ENCODE assay signal across 17 cellular contexts in the genomic region with DNA sequence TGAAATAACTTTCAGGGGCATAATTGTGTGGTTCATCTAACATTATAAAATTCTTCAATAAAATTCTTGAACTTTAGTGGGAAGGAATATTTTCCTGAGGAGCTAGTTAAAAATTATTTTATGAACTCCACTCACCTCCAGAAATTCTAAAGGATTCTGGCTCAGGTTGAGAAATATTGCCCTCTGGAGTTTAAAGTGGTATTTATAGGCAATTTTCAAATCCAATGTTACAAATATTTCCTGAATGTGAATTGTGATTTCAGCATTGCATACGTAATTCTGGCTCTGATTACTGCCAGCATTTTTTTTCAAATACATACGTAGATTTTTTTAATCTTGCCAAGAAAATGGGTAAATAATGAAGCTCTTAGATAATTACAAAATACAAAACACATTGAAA.
DNase-seq lines count a peak whose midpoint lies in the region; ATAC-seq and TF ChIP-seq lines count a peak whose summit lies in the region.
"Had no signal": no experiment of that assay in that cellular context is flagged by ENCODE, and none has a peak within 500 bp of the region (broad histone marks: within the 10 kb centered on the region; RNA-seq: fewer than 3 reads in every experiment).

No MANE protein-coding gene starts in this region.

- H3K4me2 ChIP-seq in H9 (ENCODE audit: insufficient read depth, insufficient read length, low read length) = no peak overlapping the region

- no peak for ATAC-seq in GM18519 (IDR thresholded peaks at IDR 0.05; ENCODE audit: low FRiP score, unreplicated experiment)
- ATAC-seq: GM12878; stimulated activated naive CD8-positive, alpha-beta T cell treated with anti-CD3 and anti-CD28 coated beads, Interleukin-15, amount 100 ng/mL, for 72 hours had no signal

- no peak overlapping the region for H3K14ac ChIP-seq in H9 (ENCODE audit: insufficient read depth, low read length)

- peak; percentile 53 for TF ChIP-seq CTCF in H9 (conservative IDR thresholded peaks at IDR 0.05)
- TF ChIP-seq CTCF in neural crest cell (conservative IDR thresholded peaks at IDR 0.05) = peak; percentile 48
- TF ChIP-seq CTCF in suprapubic skin (IDR thresholded peaks at IDR 0.05) = no peak

- H2BK12ac ChIP-seq in H9 (ENCODE audit: insufficient read length, low read depth, low read length) = no peak overlapping the region

- no peak overlapping the region for H2BK5ac ChIP-seq in H9 (ENCODE audit: insufficient read length, low read length)

- no peaks in the 10 kb centered on the region for H3K23me2 ChIP-seq in H9 (ENCODE audit: insufficient read length, low read depth, low read length, poor library complexity, severe bottlenecking)

- no peak overlapping the region for H2BK20ac ChIP-seq in H9 (ENCODE audit: low read depth, low read length, poor library complexity, severe bottlenecking)

- H3K23ac ChIP-seq in H9 (ENCODE audit: insufficient read length, low read depth, low read length) = no peak overlapping the region

- H3K18ac ChIP-seq in H9 (ENCODE audit: insufficient read length, low read depth, low read length) = no peak overlapping the region

- no peak overlapping the region for H2BK120ac ChIP-seq in H9 (ENCODE audit: low read depth, low read length, poor library complexity, severe bottlenecking)

- H3K56ac ChIP-seq in H9 (ENCODE audit: insufficient read length, low read depth, low read length) = no peak overlapping the region

- H3T11ph ChIP-seq in H9 (ENCODE audit: low read length) = no peak overlapping the region

- no peak overlapping the region for H4K91ac ChIP-seq in H9 (ENCODE audit: insufficient read length, low read depth, low read length)

- no peak overlapping the region for H2AFZ ChIP-seq in H9 (ENCODE audit: low read length)

- no peaks in the 10 kb centered on the region for H3K27me3 ChIP-seq in H9 (ENCODE audit: insufficient read depth, low read length)
- no peaks in the 10 kb centered on the region for H3K27me3 ChIP-seq in suprapubic skin

- H3K27ac Mint-ChIP-seq in H9 (no peak overlapping the region), neural crest cell (ENCODE audit: unreplicated experiment) (no peak overlapping the region)
- H3K27ac Mint-ChIP-seq: activated naive CD8-positive, alpha-beta T cell; CD4-positive, alpha-beta T cell; immature natural killer cell; stimulated activated naive CD8-positive, alpha-beta T cell treated with anti-CD3 and anti-CD28 coated beads, Interleukin-15, amount 100 ng/mL, for 72 hours; T-helper 2 cell treated with Interferon-gamma antibody and Interleukin-4, amounts not matched to agents 5 μg/mL and 100 μg/mL, for 36 hours had no signal

- no peak overlapping the region for H2AK5ac ChIP-seq in H9 (ENCODE audit: insufficient read length, low read length)

- no peak overlapping the region for H2BK15ac ChIP-seq in H9 (ENCODE audit: low read depth, low read length)

- no peaks in the 10 kb centered on the region for H3K79me2 ChIP-seq in H9 (ENCODE audit: insufficient read depth, low read length)

- H3K4me1 ChIP-seq in H9 (ENCODE audit: insufficient read depth, low read length) (no peaks in the 10 kb centered on the region), suprapubic skin (no peaks in the 10 kb centered on the region)

- H3K36me3 Mint-ChIP-seq in H9 (ENCODE audit: insufficient read depth in 1 of 3, low read depth in 3 of 3) = peaks cover 0 to 12% (median 2%) of the 10 kb centered on the region in 3 experiments; a peak in 3 of 7 replicates
- H3K36me3 Mint-ChIP-seq in neural crest cell (ENCODE audit: low read depth) = no peaks in the 10 kb centered on the region
- H3K36me3 Mint-ChIP-seq: activated naive CD8-positive, alpha-beta T cell; immature natural killer cell had no signal

- no peaks in the 10 kb centered on the region for H3K79me1 ChIP-seq in H9 (ENCODE audit: insufficient read depth, low read depth, low read length, poor library complexity, severe bottlenecking)

- H4K8ac ChIP-seq in H9 (replicated peaks; ENCODE audit: insufficient read length, low read depth, low read length) = no peak overlapping the region

- no CpG with 5 or more reads among the region's 2 CpGs for WGBS in H9 (ENCODE audit: extremely low coverage, insufficient read length, low lambda C conversion rate)
- WGBS in suprapubic skin = 5% methylated on average over 2 of the region's 2 CpGs

- H3K27ac ChIP-seq in H9 (ENCODE audit: insufficient read length, low read depth, low read length) = no peak overlapping the region
- H3K27ac ChIP-seq in suprapubic skin = no peak overlapping the region

- no peak overlapping the region for H3K4ac ChIP-seq in H9 (ENCODE audit: low read depth, low read length)

- H3K9me3 Mint-ChIP-seq in H9 = peaks cover 6 to 10% of the 10 kb centered on the region in 2 experiments; a peak in 2 of 5 replicates
- peaks cover 7% of the 10 kb centered on the region for H3K9me3 Mint-ChIP-seq in neural crest cell

- H3K36me3 ChIP-seq in suprapubic skin = no peaks in the 10 kb centered on the region

- no peaks in the 10 kb centered on the region for H3K9me3 ChIP-seq in H9 (ENCODE audit: control insufficient read depth, low read depth, low read length)
- no peaks in the 10 kb centered on the region for H3K9me3 ChIP-seq in suprapubic skin

- TF ChIP-seq POLR2A in suprapubic skin (IDR thresholded peaks at IDR 0.05) = no peak

- H3K4me1 Mint-ChIP-seq in H9 (0 out of 4 replicates have a peak, but pooled peaks cover 2% of the 10 kb centered on the region in 2 experiments), neural crest cell (no peaks in the 10 kb centered on the region)
- H3K4me1 Mint-ChIP-seq: immature natural killer cell; stimulated activated naive CD8-positive, alpha-beta T cell treated with anti-CD3 and anti-CD28 coated beads, Interleukin-15, amount 100 ng/mL, for 72 hours had no signal

- TF ChIP-seq EP300 in suprapubic skin (IDR thresholded peaks at IDR 0.05) = no peak

- H3K4me3 ChIP-seq in suprapubic skin = no peak overlapping the region
- H3K4me3 ChIP-seq: GM12878 had no signal

- DNase-seq in H9 (no peak), NAMALWA (ENCODE audit: low spot score) (peak; percentile 6), epidermal melanocyte (ENCODE audit: insufficient read length, low spot score) (peak; percentile 17), neural crest cell (ENCODE audit: low read depth, low spot score) (no peak), suprapubic skin (ENCODE audit: low spot score in 2 of 2) (no peak), GM19238 (ENCODE audit: insufficient read length, low spot score) (no peak)
- DNase-seq: activated CD4-positive, alpha-beta T cell treated with anti-CD3 and anti-CD28 coated beads for 4 hours; caudate nucleus; CD4-positive, alpha-beta T cell; immature natural killer cell; NCI-H2029 treated with DMSO at 0.1 percent for 48 hours; posterior cingulate gyrus; stimulated activated naive CD8-positive, alpha-beta T cell treated with anti-CD3 and anti-CD28 coated beads, Interleukin-15, amount 100 ng/mL, for 72 hours had no signal

- H3K4me3 Mint-ChIP-seq in H9 = no peak overlapping the region
- H3K4me3 Mint-ChIP-seq in neural crest cell = no peak overlapping the region
- H3K4me3 Mint-ChIP-seq: activated naive CD8-positive, alpha-beta T cell; CD4-positive, alpha-beta T cell; immature natural killer cell; stimulated activated naive CD8-positive, alpha-beta T cell treated with anti-CD3 and anti-CD28 coated beads, Interleukin-15, amount 100 ng/mL, for 72 hours; T-helper 2 cell treated with Interferon-gamma antibody and Interleukin-4, amounts not matched to agents 5 μg/mL and 100 μg/mL, for 36 hours had no signal

- no peak overlapping the region for H4K5ac ChIP-seq in H9 (ENCODE audit: insufficient read length, low read depth, low read length)

- H3K9ac ChIP-seq in H9 (ENCODE audit: extremely low read depth, insufficient read length, low read length) = no peak overlapping the region

- H3K27me3 Mint-ChIP-seq in H9 (ENCODE audit: low read depth) (no peaks in the 10 kb centered on the region), neural crest cell (ENCODE audit: low read depth) (no peaks in the 10 kb centered on the region)
- H3K27me3 Mint-ChIP-seq: activated naive CD8-positive, alpha-beta T cell; CD4-positive, alpha-beta T cell; stimulated activated naive CD8-positive, alpha-beta T cell treated with anti-CD3 and anti-CD28 coated beads, Interleukin-15, amount 100 ng/mL, for 72 hours had no signal

- H4K20me1 ChIP-seq in H9 (ENCODE audit: control insufficient read depth, insufficient read depth, insufficient read length) = no peaks in the 10 kb centered on the region

Comparison
In these comparisons a context has a peak if more than half of its experiments do, and no peak if none do; other contexts are left out.
1. DNase-seq: peak in NAMALWA (single experiment) and epidermal melanocyte (single experiment); none in H9 (single experiment), neural crest cell (single experiment), suprapubic skin (0 of 2) and GM19238 (single experiment).
2. CTCF ChIP-seq: peak in H9 (single experiment) and neural crest cell (single experiment); none in suprapubic skin (0 of 2).